Comparison of ENCODE assay signal across 14 cellular contexts in genomic region chr3:124250053-124250452, GRCh38.
DNase-seq lines count a peak whose midpoint lies in the region; ATAC-seq and TF ChIP-seq lines count a peak whose summit lies in the region.
"Had no signal": no experiment of that assay in that cellular context is flagged by ENCODE, and none has a peak within 500 bp of the region (broad histone marks: within the 10 kb centered on the region; RNA-seq: fewer than 3 reads in every experiment).

No MANE protein-coding gene starts in this region.

- peak; percentile 28 for ATAC-seq in Right ventricle myocardium superior (ENCODE audit: poor library complexity)
- ATAC-seq in right cardiac atrium, result no peak
- ATAC-seq in lower lobe of right lung, result no peak
- ATAC-seq in activated T-cell treated with anti-CD3 and anti-CD28 coated beads, Interleukin-2, amount 50 U/mL, for 72 hours (replicated peaks in 1 of 2), result no peak

- 69% methylated on average over 3 of the region's 3 CpGs for WGBS in right cardiac atrium

- H3K4me3 ChIP-seq in right cardiac atrium (ENCODE audit: low read length) (no peak overlapping the region), coronary artery (no peak overlapping the region), lower lobe of right lung (no peak overlapping the region)
- H3K4me3 ChIP-seq: transverse colon had no signal

- no peaks in the 10 kb centered on the region for H3K4me1 Mint-ChIP-seq in activated T-cell treated with anti-CD3 and anti-CD28 coated beads, Interleukin-2, amount 50 U/mL, for 72 hours (ENCODE audit: low read depth)
- no peaks in the 10 kb centered on the region for H3K4me1 Mint-ChIP-seq in activated T-helper 1 cell treated with anti-CD3 and anti-CD28 coated beads, Interleukin-12 subunit alpha, Interleukin-12 subunit beta, Interleukin-2, Interleukin-4 antibody, amounts not matched to agents 30 ng/mL and 10 ng/mL and 1 ng/mL, durations not matched to agents 14 hours and 24 hours and 36 hours (ENCODE audit: low read depth)

- no peak overlapping the region for H3K27ac ChIP-seq in right cardiac atrium (ENCODE audit: low read length)
- peak overlapping the region; percentile 92 for H3K27ac ChIP-seq in coronary artery
- H3K27ac ChIP-seq in lower lobe of right lung, result peak overlapping the region; percentile 74

- DNase-seq in Right ventricle myocardium superior (no peak), right cardiac atrium (no peak), coronary artery (ENCODE audit: low spot score) (no peak), lower lobe of right lung (no peak), iPS-NIHi11 (ENCODE audit: low spot score) (no peak)
- no peak for DNase-seq in activated T-cell treated with anti-CD3 and anti-CD28 coated beads, Interleukin-2, amount 50 U/mL, for 72 hours
- no peak for DNase-seq in activated T-helper 1 cell treated with anti-CD3 and anti-CD28 coated beads, Interleukin-12 subunit alpha, Interleukin-12 subunit beta, Interleukin-2, Interleukin-4 antibody, amounts not matched to agents 30 ng/mL and 10 ng/mL and 1 ng/mL, durations not matched to agents 14 hours and 24 hours and 36 hours (ENCODE audit: low spot score)
- no peak for DNase-seq in activated effector memory CD4-positive, alpha-beta T cell treated with anti-CD3 and anti-CD28 coated beads, Interleukin-2, amount 50 U/mL, for 16 hours
- DNase-seq: activated T-cell treated with anti-CD3 and anti-CD28 coated beads, Interleukin-2, amount 50 U/mL, for 1 hour; aorta; DMS53; effector CD4-positive, alpha-beta T cell; NCI-H2081; transverse colon had no signal

- H3K36me3 ChIP-seq in lower lobe of right lung, result no peaks in the 10 kb centered on the region
- H3K36me3 ChIP-seq: transverse colon had no signal

- H3K9me3 ChIP-seq in right cardiac atrium (ENCODE audit: control insufficient read depth, low read length) (no peaks in the 10 kb centered on the region), lower lobe of right lung (no peaks in the 10 kb centered on the region)
- H3K9me3 ChIP-seq: transverse colon had no signal

- no peak overlapping the region for H3K4me3 Mint-ChIP-seq in activated T-cell treated with anti-CD3 and anti-CD28 coated beads, Interleukin-2, amount 50 U/mL, for 72 hours
- H3K4me3 Mint-ChIP-seq in activated T-helper 1 cell treated with anti-CD3 and anti-CD28 coated beads, Interleukin-12 subunit alpha, Interleukin-12 subunit beta, Interleukin-2, Interleukin-4 antibody, amounts not matched to agents 30 ng/mL and 10 ng/mL and 1 ng/mL, durations not matched to agents 14 hours and 24 hours and 36 hours, result no peak overlapping the region

- no peaks in the 10 kb centered on the region for H3K9me3 Mint-ChIP-seq in activated T-cell treated with anti-CD3 and anti-CD28 coated beads, Interleukin-2, amount 50 U/mL, for 72 hours
- no peaks in the 10 kb centered on the region for H3K9me3 Mint-ChIP-seq in activated T-helper 1 cell treated with anti-CD3 and anti-CD28 coated beads, Interleukin-12 subunit alpha, Interleukin-12 subunit beta, Interleukin-2, Interleukin-4 antibody, amounts not matched to agents 30 ng/mL and 10 ng/mL and 1 ng/mL, durations not matched to agents 14 hours and 24 hours and 36 hours

- no peaks in the 10 kb centered on the region for H3K36me3 Mint-ChIP-seq in activated T-cell treated with anti-CD3 and anti-CD28 coated beads, Interleukin-2, amount 50 U/mL, for 72 hours (ENCODE audit: insufficient read depth in 2 of 2)
- no peaks in the 10 kb centered on the region for H3K36me3 Mint-ChIP-seq in activated T-helper 1 cell treated with anti-CD3 and anti-CD28 coated beads, Interleukin-12 subunit alpha, Interleukin-12 subunit beta, Interleukin-2, Interleukin-4 antibody, amounts not matched to agents 30 ng/mL and 10 ng/mL and 1 ng/mL, durations not matched to agents 14 hours and 24 hours and 36 hours (ENCODE audit: low read depth)

- H3K4me1 ChIP-seq in right cardiac atrium (ENCODE audit: control insufficient read depth, insufficient read depth, low read length) (peaks cover 10% of the 10 kb centered on the region), lower lobe of right lung (peaks cover 24% of the 10 kb centered on the region)

- H3K27me3 ChIP-seq in right cardiac atrium (ENCODE audit: control insufficient read depth, insufficient read depth) (no peaks in the 10 kb centered on the region), lower lobe of right lung (ENCODE audit: low read depth) (no peaks in the 10 kb centered on the region)
- H3K27me3 ChIP-seq: transverse colon had no signal

- intact Hi-C loops in Right ventricle myocardium superior (cut with DNase I), result loop anchor here (10.0 kb wide), 1 partner anchor 55 kb away; no protein-coding TSS in a partner anchor
- intact Hi-C loops in right cardiac atrium (cut with DNase I), result no loop called here
- intact Hi-C loops in lower lobe of right lung (cut with DNase I), result no loop called here
- intact Hi-C loops in activated T-helper 1 cell treated with anti-CD3 and anti-CD28 coated beads, Interleukin-12 subunit alpha, Interleukin-12 subunit beta, Interleukin-2, Interleukin-4 antibody, amounts not matched to agents 30 ng/mL and 10 ng/mL and 1 ng/mL, durations not matched to agents 14 hours and 24 hours and 36 hours (cut with micrococcal nuclease), result no loop called here

- TF ChIP-seq CTCF in coronary artery (IDR thresholded peaks at IDR 0.05) (no peak), lower lobe of right lung (IDR thresholded peaks at IDR 0.05) (no peak)

- H3K27me3 Mint-ChIP-seq in activated T-cell treated with anti-CD3 and anti-CD28 coated beads, Interleukin-2, amount 50 U/mL, for 72 hours (ENCODE audit: low read depth), result peaks cover 17% of the 10 kb centered on the region
- H3K27me3 Mint-ChIP-seq in activated T-helper 1 cell treated with anti-CD3 and anti-CD28 coated beads, Interleukin-12 subunit alpha, Interleukin-12 subunit beta, Interleukin-2, Interleukin-4 antibody, amounts not matched to agents 30 ng/mL and 10 ng/mL and 1 ng/mL, durations not matched to agents 14 hours and 24 hours and 36 hours (ENCODE audit: insufficient read depth), result peaks cover 8% of the 10 kb centered on the region

- no peak overlapping the region for H3K27ac Mint-ChIP-seq in activated T-cell treated with anti-CD3 and anti-CD28 coated beads, Interleukin-2, amount 50 U/mL, for 72 hours
- H3K27ac Mint-ChIP-seq in activated T-helper 1 cell treated with anti-CD3 and anti-CD28 coated beads, Interleukin-12 subunit alpha, Interleukin-12 subunit beta, Interleukin-2, Interleukin-4 antibody, amounts not matched to agents 30 ng/mL and 10 ng/mL and 1 ng/mL, durations not matched to agents 14 hours and 24 hours and 36 hours, result no peak overlapping the region
